28 cellular contexts compared by ENCODE assay signal in the genomic region with DNA sequence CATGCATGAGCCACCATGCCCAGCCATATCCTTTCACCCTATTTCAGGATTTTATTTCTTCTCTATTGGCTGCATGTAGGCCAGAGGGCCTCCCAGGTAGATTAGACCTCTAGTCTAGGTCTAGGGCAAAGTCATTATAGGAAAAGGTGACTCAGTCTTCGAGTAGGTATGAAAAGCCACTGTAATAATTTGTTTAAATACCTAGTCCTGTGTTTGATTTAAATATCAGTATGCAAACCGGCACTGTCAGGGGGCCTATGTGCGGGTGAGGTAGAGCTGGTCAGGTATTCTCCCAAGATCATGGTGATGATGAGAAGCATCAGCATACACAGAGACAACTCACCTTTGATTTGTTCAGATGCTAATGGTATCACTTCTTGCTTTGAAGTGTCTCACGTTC.
"Had no signal": no experiment of that assay in that cellular context is flagged by ENCODE, and none has a peak within 500 bp of the region (broad histone marks: within the 10 kb centered on the region; RNA-seq: fewer than 3 reads in every experiment).

No MANE protein-coding gene starts in this region.

- ATAC-seq: activated CD4-positive, alpha-beta T cell treated with anti-CD3 and anti-CD28 coated beads for 36 hours; K562; T-cell had no signal

- FAIRE-seq: TTC549 had no signal

- DNase-seq: activated B cell treated with CpG ODN at 0.5 μM for 24 hours; activated CD4-positive, alpha-beta memory T cell treated with anti-CD3 and anti-CD28 coated beads, Interleukin-2, amount 10 ng/mL, durations not matched to agents 7 days and 5 days; activated CD4-positive, alpha-beta T cell treated with anti-CD3 and anti-CD28 coated beads for 36 hours; activated CD4-positive, alpha-beta T cell treated with anti-CD3 and anti-CD28 coated beads, Interleukin-2, amount 50 U/mL, for 1 hour; activated gamma-delta T cell treated with Interleukin-2 at 50 U/mL for 16 hours; activated naive CD4-positive, alpha-beta T cell treated with anti-CD3 and anti-CD28 coated beads, Interleukin-2, amount 10 ng/mL, durations not matched to agents 7 days and 5 days; activated naive CD8-positive, alpha-beta T cell treated with anti-CD3 and anti-CD28 coated beads, Interleukin-2, amount 10 ng/mL, durations not matched to agents 7 days and 5 days; activated T-cell treated with anti-CD3 and anti-CD28 coated beads for 4 hours; activated T-cell treated with anti-CD3 and anti-CD28 coated beads, Interleukin-2, amount 50 U/mL, for 48 hours; adrenal gland; anterior cingulate cortex; Karpas-422; MM.1S; NCI-H1105 treated with DMSO at 0.1 percent for 48 hours; NCI-H1436 treated with DMSO at 0.1 percent for 48 hours; NCI-H187 treated with DMSO at 0.1 percent for 48 hours; NCI-H2171; NCI-H2227 treated with DMSO at 0.1 percent for 48 hours; NCI-H446 treated with DMSO at 0.1 percent for 48 hours; NCI-H524 treated with DMSO at 0.1 percent for 48 hours; NCI-H82; SIG-M5; T-cell; T-helper 2 cell; T1000 had no signal

- H3K27ac ChIP-seq: adrenal gland, SK-N-MC had no signal

- H3K27me3 ChIP-seq: adrenal gland had no signal

- H3K4me3 ChIP-seq: adrenal gland, K562, SK-N-MC had no signal

- H3K9me3 ChIP-seq: adrenal gland had no signal
